Comparison of ENCODE assay signal across 19 cellular contexts in genomic region chr1:13735168-13735930, GRCh38. TPM values are rescaled to one million over a fixed set of nuclear protein-coding genes. Genes with fewer than 3 reads are reported as not detected.
A peak's percentile ranks its signal among the peaks of the same experiment; 100 is the strongest.
DNase-seq lines count a peak whose midpoint lies in the region; ATAC-seq and TF ChIP-seq lines count a peak whose summit lies in the region.
"Had no signal": no experiment of that assay in that cellular context is flagged by ENCODE, and none has a peak within 500 bp of the region (broad histone marks: within the 10 kb centered on the region; RNA-seq: fewer than 3 reads in every experiment).

No MANE protein-coding gene starts in this region.

- CTCF ChIA-PET in activated CD4-positive, alpha-beta T cell treated with anti-CD3 and anti-CD28 coated beads, Interleukin-2, amount 10 ng/mL, durations not matched to agents 7 days and 5 days (lab: Charles Lee), result interaction anchor here (0.6 to 2.0 kb wide), 2 partner anchors 14 to 1883 kb away, joined by 3 to 4 read pairs; no protein-coding TSS in a partner anchor

- peaks cover 57% of the 10 kb centered on the region for H3K4me1 Mint-ChIP-seq in activated CD4-positive, alpha-beta T cell treated with anti-CD3 and anti-CD28 coated beads, Interleukin-2, amount 10 ng/mL, durations not matched to agents 7 days and 5 days

- H3K27ac ChIP-seq in dorsolateral prefrontal cortex, result peak overlapping the region in 41 of 59 donors; percentile 10 to 85 (median 47)
- H3K27ac ChIP-seq in prostate gland, result peak overlapping the region; percentile 3 to 8
- H3K27ac ChIP-seq in uterus, result no peak overlapping the region
- no peak overlapping the region for H3K27ac ChIP-seq in substantia nigra (ENCODE audit: low read depth, low read length, poor library complexity, severe bottlenecking)
- H3K27ac ChIP-seq: ascending aorta, heart right ventricle, SJSA1, suprapubic skin had no signal

- no peak for TF ChIP-seq POLR2A in prostate gland (IDR thresholded peaks at IDR 0.05)
- no peak for TF ChIP-seq POLR2A in uterus (IDR thresholded peaks at IDR 0.05)

- peak overlapping the region; percentile 72 for H3K9ac ChIP-seq in Loucy (ENCODE audit: low read depth, low read length, poor library complexity, severe bottlenecking)

- H3K36me3 Mint-ChIP-seq in activated CD4-positive, alpha-beta T cell treated with anti-CD3 and anti-CD28 coated beads, Interleukin-2, amount 10 ng/mL, durations not matched to agents 7 days and 5 days (ENCODE audit: low read depth), result peaks cover 21% of the 10 kb centered on the region

- H3K27ac Mint-ChIP-seq in activated CD4-positive, alpha-beta T cell treated with anti-CD3 and anti-CD28 coated beads, Interleukin-2, amount 10 ng/mL, durations not matched to agents 7 days and 5 days, result peak overlapping the region; percentile 16
- H3K27ac Mint-ChIP-seq: activated T-helper 1 cell treated with anti-CD3 and anti-CD28 coated beads, Interleukin-12 subunit alpha, Interleukin-12 subunit beta, Interleukin-2, Interleukin-4 antibody, amounts not matched to agents 30 ng/mL and 10 ng/mL and 1 ng/mL, durations not matched to agents 14 hours and 24 hours and 36 hours; endodermal cell had no signal

- H3K4me1 ChIP-seq in Loucy (ENCODE audit: insufficient read depth, low read length, poor library complexity, severe bottlenecking) (peaks cover 72% of the 10 kb centered on the region), prostate gland (replicated peaks) (no peaks in the 10 kb centered on the region), uterus (no peaks in the 10 kb centered on the region)
- H3K4me1 ChIP-seq: SJSA1 had no signal

- H4K20me1 ChIP-seq in Loucy (ENCODE audit: insufficient read depth, low read length, poor library complexity, severe bottlenecking), result no peaks in the 10 kb centered on the region

- H3K27me3 ChIP-seq in Loucy (ENCODE audit: insufficient read depth, low read length, poor library complexity, severe bottlenecking) (no peaks in the 10 kb centered on the region), dorsolateral prefrontal cortex (no peaks in the 10 kb centered on the region), prostate gland (replicated peaks; ENCODE audit: insufficient read depth) (no peaks in the 10 kb centered on the region), uterus (no peaks in the 10 kb centered on the region)
- H3K27me3 ChIP-seq: ascending aorta, heart right ventricle, SJSA1, suprapubic skin had no signal

- intact Hi-C loops in dorsolateral prefrontal cortex (cut with DNase I), result no loop called here
- intact Hi-C loops in prostate gland (cut with DNase I), result no loop called here
- intact Hi-C loops in uterus (cut with DNase I; ENCODE audit: low total_unique reads), result no loop called here

- H3K79me2 ChIP-seq in Loucy (ENCODE audit: insufficient read depth, low read length), result peaks cover 46% of the 10 kb centered on the region

- POLR2A ChIA-PET in activated CD4-positive, alpha-beta T cell treated with anti-CD3 and anti-CD28 coated beads, Interleukin-2, amount 10 ng/mL, durations not matched to agents 7 days and 5 days (lab: Charles Lee), result interaction anchor here (0.6 kb wide), 1 partner anchor 1194 kb away, joined by 3 read pairs; no protein-coding TSS in a partner anchor

- H3F3A ChIP-seq in Loucy (ENCODE audit: low read depth), result peaks cover 12% of the 10 kb centered on the region

- DNase-seq in activated CD4-positive, alpha-beta T cell treated with anti-CD3 and anti-CD28 coated beads, Interleukin-2, amount 10 ng/mL, durations not matched to agents 7 days and 5 days, result no peak
- DNase-seq in activated CD4-positive, alpha-beta T cell treated with anti-CD3 and anti-CD28 coated beads, Interleukin-2, amount 50 U/mL, for 1 hour, result no peak
- DNase-seq in dorsolateral prefrontal cortex, result peak in 5 of 10 donors; percentile 24 to 71 (median 57)
- DNase-seq in prostate gland (ENCODE audit: low spot score), result no peak
- no peak for DNase-seq in uterus
- DNase-seq in substantia nigra (lab: John Stamatoyannopoulos, UW), result no peak
- DNase-seq: activated CD4-positive, alpha-beta T cell treated with anti-CD3 and anti-CD28 coated beads for 48 hours; cerebellar nuclear complex; endodermal cell; heart right ventricle; NCI-H1417 treated with DMSO at 0.1 percent for 48 hours; NCI-H774; T-helper 9 cell had no signal

- H3K4me3 Mint-ChIP-seq in activated CD4-positive, alpha-beta T cell treated with anti-CD3 and anti-CD28 coated beads, Interleukin-2, amount 10 ng/mL, durations not matched to agents 7 days and 5 days, result no peak overlapping the region
- H3K4me3 Mint-ChIP-seq: activated T-helper 1 cell treated with anti-CD3 and anti-CD28 coated beads, Interleukin-12 subunit alpha, Interleukin-12 subunit beta, Interleukin-2, Interleukin-4 antibody, amounts not matched to agents 30 ng/mL and 10 ng/mL and 1 ng/mL, durations not matched to agents 14 hours and 24 hours and 36 hours; endodermal cell had no signal

- no peak overlapping the region for H3K4me3 ChIP-seq in Loucy (ENCODE audit: low read length, poor library complexity, severe bottlenecking)
- H3K4me3 ChIP-seq in dorsolateral prefrontal cortex, result no peak overlapping the region
- no peak overlapping the region for H3K4me3 ChIP-seq in prostate gland
- no peak overlapping the region for H3K4me3 ChIP-seq in uterus
- H3K4me3 ChIP-seq: ascending aorta, heart right ventricle, SJSA1, suprapubic skin had no signal

- H3K9me3 ChIP-seq in Loucy (ENCODE audit: insufficient read depth, low read depth, low read length), result no peaks in the 10 kb centered on the region
- H3K9me3 ChIP-seq in prostate gland, result no peaks in the 10 kb centered on the region
- no peaks in the 10 kb centered on the region for H3K9me3 ChIP-seq in uterus
- H3K9me3 ChIP-seq: ascending aorta, heart right ventricle, SJSA1, suprapubic skin had no signal

- no peaks in the 10 kb centered on the region for H3K9me3 Mint-ChIP-seq in activated CD4-positive, alpha-beta T cell treated with anti-CD3 and anti-CD28 coated beads, Interleukin-2, amount 10 ng/mL, durations not matched to agents 7 days and 5 days
- H3K9me3 Mint-ChIP-seq: activated T-helper 1 cell treated with anti-CD3 and anti-CD28 coated beads, Interleukin-12 subunit alpha, Interleukin-12 subunit beta, Interleukin-2, Interleukin-4 antibody, amounts not matched to agents 30 ng/mL and 10 ng/mL and 1 ng/mL, durations not matched to agents 14 hours and 24 hours and 36 hours; endodermal cell had no signal

- H3K9me2 ChIP-seq in Loucy (replicated peaks; ENCODE audit: low read depth, low read length), result no peaks in the 10 kb centered on the region

- H2AFZ ChIP-seq in Loucy (ENCODE audit: low read length), result no peak overlapping the region

- H3K4me2 ChIP-seq in Loucy (ENCODE audit: low read depth, low read length, poor library complexity, severe bottlenecking), result peak overlapping the region; percentile 83

- H3K27me3 Mint-ChIP-seq in activated CD4-positive, alpha-beta T cell treated with anti-CD3 and anti-CD28 coated beads, Interleukin-2, amount 10 ng/mL, durations not matched to agents 7 days and 5 days, result no peaks in the 10 kb centered on the region

- WGBS in prostate gland, result 82% methylated on average over 11 of the region's 11 CpGs

- no peak for ATAC-seq in HG02885 (IDR thresholded peaks at IDR 0.05; ENCODE audit: poor library complexity, unreplicated experiment)
- ATAC-seq: heart right ventricle had no signal

- TF ChIP-seq CTCF in Loucy (conservative IDR thresholded peaks at IDR 0.05; ENCODE audit: low read length) (no peak), dorsolateral prefrontal cortex (IDR thresholded peaks at IDR 0.05 in 54 of 56, conservative IDR thresholded peaks at IDR 0.05 in 2 of 56; ENCODE audit: low read depth in 1 of 56, partially characterized antibody in 56 of 56) (no peak), prostate gland (IDR thresholded peaks at IDR 0.05) (no peak), uterus (IDR thresholded peaks at IDR 0.05) (no peak)

- H3K36me3 ChIP-seq in Loucy (ENCODE audit: insufficient read depth, low read length), result peaks cover 3% of the 10 kb centered on the region; the same call in 1 of the 2 replicates
- H3K36me3 ChIP-seq in prostate gland, result no peaks in the 10 kb centered on the region
- H3K36me3 ChIP-seq in uterus, result no peaks in the 10 kb centered on the region
- H3K36me3 ChIP-seq: ascending aorta, SJSA1, suprapubic skin had no signal

RNA-seq across cellular contexts. Expression of gene PRDM2, which starts 35.4 kb away (rescaled TPM):
- total RNA-seq in activated CD4-positive, alpha-beta T cell treated with anti-CD3 and anti-CD28 coated beads, Interleukin-2, amount 10 ng/mL, durations not matched to agents 7 days and 5 days, result 10 to 100 TPM; 57.7 to 63.1 TPM
- total RNA-seq in dorsolateral prefrontal cortex, result 100 to 1,000 TPM in 114 of 120 experiments, 10 to 100 TPM in 6; 86.9 to 190 (median 133) TPM
- total RNA-seq in prostate gland, result 10 to 100 TPM; 27.8 to 38.9 TPM
- 10 to 100 TPM; 13.1 to 72.8 (median 37.0) TPM for total RNA-seq in uterus

Comparison
In these comparisons a context has a peak if more than half of its experiments do, and no peak if none do; other contexts are left out.
1. H3K27ac ChIP-seq: peak in dorsolateral prefrontal cortex (41 of 59) and prostate gland (2 of 2); none in uterus (0 of 2) and substantia nigra (single experiment).